ENCODE assay signal across 1 cellular context in the genomic region with DNA sequence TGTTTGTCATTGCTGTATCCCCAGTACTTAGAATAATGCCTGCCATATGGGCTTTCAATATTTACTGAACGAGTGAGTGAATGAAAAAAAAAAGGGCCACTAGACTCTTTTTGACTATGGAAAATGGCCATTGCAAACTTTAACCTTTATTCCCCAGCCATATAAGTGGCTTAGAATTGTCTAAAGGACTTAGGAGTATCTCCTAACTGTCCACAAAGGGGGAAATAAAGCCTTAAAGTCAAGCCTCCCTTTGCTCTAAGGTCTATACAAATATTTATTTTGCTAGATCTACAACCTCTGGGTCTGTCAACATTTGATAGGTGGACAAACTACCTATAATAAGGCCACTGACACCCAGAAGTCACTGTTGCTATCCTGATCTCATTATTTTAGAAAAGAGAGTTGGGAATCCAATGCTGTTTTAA.
TF ChIP-seq lines count a peak whose summit lies in the region.

No MANE protein-coding gene starts in this region.

TF ChIP-seq in HepG2, 621 proteins besides CTCF, POLR2A, EP300 and RAD21 (continued from another document and continues in another):
- TF ChIP-seq SNAI1 (CRISPR knock-in tag; IDR thresholded peaks at IDR 0.05; ENCODE audit: borderline replicate concordance) = no peak
- no peak for TF ChIP-seq ONECUT2 (CRISPR knock-in tag; IDR thresholded peaks at IDR 0.05)
- TF ChIP-seq, protein P1, sequence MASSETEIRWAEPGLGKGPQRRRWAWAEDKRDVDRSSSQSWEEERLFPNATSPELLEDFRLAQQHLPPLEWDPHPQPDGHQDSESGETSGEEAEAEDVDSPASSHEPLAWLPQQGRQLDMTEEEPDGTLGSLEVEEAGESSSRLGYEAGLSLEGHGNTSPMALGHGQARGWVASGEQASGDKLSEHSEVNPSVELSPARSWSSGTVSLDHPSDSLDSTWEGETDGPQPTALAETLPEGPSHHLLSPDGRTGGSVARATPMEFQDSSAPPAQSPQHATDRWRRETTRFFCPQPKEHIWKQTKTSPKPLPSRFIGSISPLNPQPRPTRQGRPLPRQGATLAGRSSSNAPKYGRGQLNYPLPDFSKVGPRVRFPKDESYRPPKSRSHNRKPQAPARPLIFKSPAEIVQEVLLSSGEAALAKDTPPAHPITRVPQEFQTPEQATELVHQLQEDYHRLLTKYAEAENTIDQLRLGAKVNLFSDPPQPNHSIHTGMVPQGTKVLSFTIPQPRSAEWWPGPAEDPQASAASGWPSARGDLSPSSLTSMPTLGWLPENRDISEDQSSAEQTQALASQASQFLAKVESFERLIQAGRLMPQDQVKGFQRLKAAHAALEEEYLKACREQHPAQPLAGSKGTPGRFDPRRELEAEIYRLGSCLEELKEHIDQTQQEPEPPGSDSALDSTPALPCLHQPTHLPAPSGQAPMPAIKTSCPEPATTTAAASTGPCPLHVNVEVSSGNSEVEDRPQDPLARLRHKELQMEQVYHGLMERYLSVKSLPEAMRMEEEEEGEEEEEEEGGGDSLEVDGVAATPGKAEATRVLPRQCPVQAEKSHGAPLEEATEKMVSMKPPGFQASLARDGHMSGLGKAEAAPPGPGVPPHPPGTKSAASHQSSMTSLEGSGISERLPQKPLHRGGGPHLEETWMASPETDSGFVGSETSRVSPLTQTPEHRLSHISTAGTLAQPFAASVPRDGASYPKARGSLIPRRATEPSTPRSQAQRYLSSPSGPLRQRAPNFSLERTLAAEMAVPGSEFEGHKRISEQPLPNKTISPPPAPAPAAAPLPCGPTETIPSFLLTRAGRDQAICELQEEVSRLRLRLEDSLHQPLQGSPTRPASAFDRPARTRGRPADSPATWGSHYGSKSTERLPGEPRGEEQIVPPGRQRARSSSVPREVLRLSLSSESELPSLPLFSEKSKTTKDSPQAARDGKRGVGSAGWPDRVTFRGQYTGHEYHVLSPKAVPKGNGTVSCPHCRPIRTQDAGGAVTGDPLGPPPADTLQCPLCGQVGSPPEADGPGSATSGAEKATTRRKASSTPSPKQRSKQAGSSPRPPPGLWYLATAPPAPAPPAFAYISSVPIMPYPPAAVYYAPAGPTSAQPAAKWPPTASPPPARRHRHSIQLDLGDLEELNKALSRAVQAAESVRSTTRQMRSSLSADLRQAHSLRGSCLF (CRISPR knock-in tag; IDR thresholded peaks at IDR 0.05; ENCODE audit: borderline replicate concordance) = no peak
- TF ChIP-seq ZBTB42 (CRISPR knock-in tag; IDR thresholded peaks at IDR 0.05) = no peak
- no peak for TF ChIP-seq ZNF382 (CRISPR knock-in tag; IDR thresholded peaks at IDR 0.05; ENCODE audit: borderline replicate concordance)
- TF ChIP-seq IKZF5 (CRISPR knock-in tag; IDR thresholded peaks at IDR 0.05) = no peak
- TF ChIP-seq TSC22D2 (CRISPR knock-in tag; IDR thresholded peaks at IDR 0.05; ENCODE audit: borderline replicate concordance) = no peak
- TF ChIP-seq ZNF562 (CRISPR knock-in tag; IDR thresholded peaks at IDR 0.05; ENCODE audit: borderline replicate concordance) = no peak
- TF ChIP-seq, protein P2, sequence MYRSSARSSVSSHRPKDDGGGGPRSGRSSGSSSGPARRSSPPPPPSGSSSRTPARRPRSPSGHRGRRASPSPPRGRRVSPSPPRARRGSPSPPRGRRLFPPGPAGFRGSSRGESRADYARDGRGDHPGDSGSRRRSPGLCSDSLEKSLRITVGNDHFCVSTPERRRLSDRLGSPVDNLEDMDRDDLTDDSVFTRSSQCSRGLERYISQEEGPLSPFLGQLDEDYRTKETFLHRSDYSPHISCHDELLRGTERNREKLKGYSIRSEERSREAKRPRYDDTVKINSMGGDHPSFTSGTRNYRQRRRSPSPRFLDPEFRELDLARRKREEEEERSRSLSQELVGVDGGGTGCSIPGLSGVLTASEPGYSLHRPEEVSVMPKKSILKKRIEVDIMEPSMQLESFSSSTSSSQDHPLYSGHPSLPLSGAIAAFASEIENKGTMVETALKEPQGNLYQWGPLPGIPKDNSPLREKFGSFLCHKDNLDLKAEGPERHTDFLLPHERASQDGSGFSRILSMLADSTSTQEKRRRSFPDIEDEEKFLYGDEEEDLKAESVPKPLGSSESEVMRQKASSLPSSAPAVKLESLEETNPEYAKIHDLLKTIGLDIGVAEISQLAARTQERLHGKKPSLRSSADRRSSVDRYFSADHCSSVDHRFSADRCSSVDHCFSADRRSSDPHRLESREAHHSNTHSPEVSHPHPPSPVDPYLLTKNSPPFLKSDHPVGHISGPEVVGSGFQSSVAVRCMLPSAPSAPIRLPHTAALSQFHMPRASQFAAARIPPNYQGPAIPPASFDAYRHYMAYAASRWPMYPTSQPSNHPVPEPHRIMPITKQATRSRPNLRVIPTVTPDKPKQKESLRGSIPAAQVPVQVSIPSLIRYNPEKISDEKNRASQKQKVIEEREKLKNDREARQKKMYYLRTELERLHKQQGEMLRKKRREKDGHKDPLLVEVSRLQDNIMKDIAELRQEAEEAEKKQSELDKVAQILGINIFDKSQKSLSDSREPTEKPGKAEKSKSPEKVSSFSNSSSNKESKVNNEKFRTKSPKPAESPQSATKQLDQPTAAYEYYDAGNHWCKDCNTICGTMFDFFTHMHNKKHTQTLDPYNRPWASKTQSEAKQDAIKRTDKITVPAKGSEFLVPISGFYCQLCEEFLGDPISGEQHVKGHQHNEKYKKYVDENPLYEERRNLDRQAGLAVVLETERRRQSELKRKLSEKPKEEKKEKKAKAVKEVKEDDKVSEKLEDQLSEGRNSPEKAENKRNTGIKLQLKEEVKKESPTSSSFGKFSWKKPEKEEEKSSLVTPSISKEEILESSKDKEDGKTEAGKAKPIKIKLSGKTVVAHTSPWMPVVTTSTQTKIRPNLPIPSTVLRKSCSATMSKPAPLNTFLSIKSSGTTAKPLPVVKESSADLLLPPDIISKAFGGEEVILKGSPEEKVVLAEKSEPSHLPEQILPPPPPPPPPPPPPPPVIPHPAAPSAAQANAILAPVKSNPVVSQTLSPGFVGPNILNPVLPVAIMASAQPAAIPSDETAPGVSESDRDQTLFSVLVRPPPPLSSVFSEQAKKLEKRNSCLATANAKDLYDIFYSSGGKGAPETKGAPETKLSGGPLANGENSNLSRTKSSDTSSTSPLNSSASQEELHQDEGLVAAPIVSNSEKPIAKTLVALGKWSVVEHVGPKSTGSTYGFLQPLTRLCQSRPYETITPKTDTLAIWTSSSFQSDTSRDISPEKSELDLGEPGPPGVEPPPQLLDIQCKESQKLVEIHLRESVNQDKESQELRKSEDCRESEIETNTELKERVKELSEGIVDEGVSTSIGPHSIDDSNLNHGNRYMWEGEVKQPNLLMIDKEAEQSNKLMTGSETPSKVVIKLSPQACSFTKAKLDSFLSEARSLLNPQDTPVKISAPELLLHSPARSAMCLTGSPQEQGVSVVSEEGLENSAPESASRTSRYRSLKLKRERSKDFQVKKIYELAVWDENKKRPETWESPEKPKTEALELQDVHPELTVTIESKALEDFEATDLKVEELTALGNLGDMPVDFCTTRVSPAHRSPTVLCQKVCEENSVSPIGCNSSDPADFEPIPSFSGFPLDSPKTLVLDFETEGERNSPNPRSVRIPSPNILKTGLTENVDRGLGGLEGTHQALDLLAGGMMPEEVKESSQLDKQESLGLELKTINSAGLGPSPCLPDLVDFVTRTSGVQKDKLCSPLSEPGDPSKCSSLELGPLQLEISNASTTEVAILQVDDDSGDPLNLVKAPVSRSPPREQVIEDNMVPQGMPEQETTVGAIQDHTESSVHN (CRISPR knock-in tag; IDR thresholded peaks at IDR 0.05) = no peak
- TF ChIP-seq, protein P3, sequence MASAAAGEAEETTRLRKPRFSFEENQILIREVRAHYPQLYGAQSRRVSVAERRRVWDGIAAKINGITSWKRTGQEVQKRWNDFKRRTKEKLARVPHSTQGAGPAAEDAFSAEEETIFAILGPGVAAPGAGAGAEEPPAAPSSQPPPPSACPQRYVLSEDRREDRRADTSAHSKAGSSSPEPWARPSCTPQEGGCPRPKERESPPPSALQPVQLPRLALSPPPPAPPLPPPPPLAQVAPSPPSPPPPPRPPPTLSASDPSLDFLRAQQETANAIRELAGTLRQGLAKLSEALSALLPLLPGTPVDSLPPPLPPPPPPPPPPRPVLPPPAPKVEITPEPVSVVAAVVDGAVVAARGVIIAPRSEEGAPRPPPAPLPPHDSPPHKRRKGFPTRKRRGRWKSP (CRISPR knock-in tag; IDR thresholded peaks at IDR 0.05) = 0 out of 2 replicates have a peak, but pooled peaks have one; percentile 8
- no peak for TF ChIP-seq SMARCE1 (IDR thresholded peaks at IDR 0.05; ENCODE audit: borderline replicate concordance)
- TF ChIP-seq, protein P4, sequence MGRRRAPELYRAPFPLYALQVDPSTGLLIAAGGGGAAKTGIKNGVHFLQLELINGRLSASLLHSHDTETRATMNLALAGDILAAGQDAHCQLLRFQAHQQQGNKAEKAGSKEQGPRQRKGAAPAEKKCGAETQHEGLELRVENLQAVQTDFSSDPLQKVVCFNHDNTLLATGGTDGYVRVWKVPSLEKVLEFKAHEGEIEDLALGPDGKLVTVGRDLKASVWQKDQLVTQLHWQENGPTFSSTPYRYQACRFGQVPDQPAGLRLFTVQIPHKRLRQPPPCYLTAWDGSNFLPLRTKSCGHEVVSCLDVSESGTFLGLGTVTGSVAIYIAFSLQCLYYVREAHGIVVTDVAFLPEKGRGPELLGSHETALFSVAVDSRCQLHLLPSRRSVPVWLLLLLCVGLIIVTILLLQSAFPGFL (CRISPR knock-in tag; IDR thresholded peaks at IDR 0.05) = no peak
- TF ChIP-seq GZF1 (CRISPR knock-in tag; IDR thresholded peaks at IDR 0.05) = 0 out of 2 replicates have a peak, but pooled peaks have one; percentile 24
- TF ChIP-seq ZNF652 (CRISPR knock-in tag; IDR thresholded peaks at IDR 0.05; ENCODE audit: borderline replicate concordance, low read depth) = peak; percentile 22; the same call in 1 of the 2 replicates
- peak; percentile 52 for TF ChIP-seq RARA (CRISPR knock-in tag; IDR thresholded peaks at IDR 0.05)
- no peak for TF ChIP-seq SP5 (CRISPR knock-in tag; IDR thresholded peaks at IDR 0.05; ENCODE audit: borderline replicate concordance, low read depth)
- TF ChIP-seq, protein P5, sequence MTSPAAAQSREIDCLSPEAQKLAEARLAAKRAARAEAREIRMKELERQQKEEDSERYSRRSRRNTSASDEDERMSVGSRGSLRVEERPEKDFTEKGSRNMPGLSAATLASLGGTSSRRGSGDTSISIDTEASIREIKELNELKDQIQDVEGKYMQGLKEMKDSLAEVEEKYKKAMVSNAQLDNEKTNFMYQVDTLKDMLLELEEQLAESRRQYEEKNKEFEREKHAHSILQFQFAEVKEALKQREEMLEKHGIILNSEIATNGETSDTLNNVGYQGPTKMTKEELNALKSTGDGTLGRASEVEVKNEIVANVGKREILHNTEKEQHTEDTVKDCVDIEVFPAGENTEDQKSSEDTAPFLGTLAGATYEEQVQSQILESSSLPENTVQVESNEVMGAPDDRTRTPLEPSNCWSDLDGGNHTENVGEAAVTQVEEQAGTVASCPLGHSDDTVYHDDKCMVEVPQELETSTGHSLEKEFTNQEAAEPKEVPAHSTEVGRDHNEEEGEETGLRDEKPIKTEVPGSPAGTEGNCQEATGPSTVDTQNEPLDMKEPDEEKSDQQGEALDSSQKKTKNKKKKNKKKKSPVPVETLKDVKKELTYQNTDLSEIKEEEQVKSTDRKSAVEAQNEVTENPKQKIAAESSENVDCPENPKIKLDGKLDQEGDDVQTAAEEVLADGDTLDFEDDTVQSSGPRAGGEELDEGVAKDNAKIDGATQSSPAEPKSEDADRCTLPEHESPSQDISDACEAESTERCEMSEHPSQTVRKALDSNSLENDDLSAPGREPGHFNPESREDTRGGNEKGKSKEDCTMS (CRISPR knock-in tag; conservative IDR thresholded peaks at IDR 0.05) = no peak
- TF ChIP-seq ZNF784 (CRISPR knock-in tag; IDR thresholded peaks at IDR 0.05; ENCODE audit: borderline replicate concordance) = no peak
- TF ChIP-seq NFE2L1 (CRISPR knock-in tag; IDR thresholded peaks at IDR 0.05; ENCODE audit: borderline replicate concordance) = no peak
- TF ChIP-seq, protein P6, sequence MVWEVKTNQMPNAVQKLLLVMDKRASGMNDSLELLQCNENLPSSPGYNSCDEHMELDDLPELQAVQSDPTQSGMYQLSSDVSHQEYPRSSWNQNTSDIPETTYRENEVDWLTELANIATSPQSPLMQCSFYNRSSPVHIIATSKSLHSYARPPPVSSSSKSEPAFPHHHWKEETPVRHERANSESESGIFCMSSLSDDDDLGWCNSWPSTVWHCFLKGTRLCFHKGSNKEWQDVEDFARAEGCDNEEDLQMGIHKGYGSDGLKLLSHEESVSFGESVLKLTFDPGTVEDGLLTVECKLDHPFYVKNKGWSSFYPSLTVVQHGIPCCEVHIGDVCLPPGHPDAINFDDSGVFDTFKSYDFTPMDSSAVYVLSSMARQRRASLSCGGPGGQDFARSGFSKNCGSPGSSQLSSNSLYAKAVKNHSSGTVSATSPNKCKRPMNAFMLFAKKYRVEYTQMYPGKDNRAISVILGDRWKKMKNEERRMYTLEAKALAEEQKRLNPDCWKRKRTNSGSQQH (CRISPR knock-in tag; IDR thresholded peaks at IDR 0.05; ENCODE audit: low read depth) = no peak
- no peak for TF ChIP-seq MTF2 (CRISPR knock-in tag; IDR thresholded peaks at IDR 0.05; ENCODE audit: borderline replicate concordance)
- no peak for TF ChIP-seq CAMTA2 (CRISPR knock-in tag; IDR thresholded peaks at IDR 0.05; ENCODE audit: borderline replicate concordance)
- TF ChIP-seq TP53 (CRISPR knock-in tag; conservative IDR thresholded peaks at IDR 0.05) = no peak
- no peak for TF ChIP-seq AKAP8 (CRISPR knock-in tag; IDR thresholded peaks at IDR 0.05)
- TF ChIP-seq ZNF670 (CRISPR knock-in tag; IDR thresholded peaks at IDR 0.05; ENCODE audit: borderline replicate concordance) = no peak
- TF ChIP-seq ZMYM3 (CRISPR knock-in tag; IDR thresholded peaks at IDR 0.05) = no peak
- no peak for TF ChIP-seq ZFP91 (CRISPR knock-in tag; IDR thresholded peaks at IDR 0.05; ENCODE audit: borderline replicate concordance)
- TF ChIP-seq ZNF30 (CRISPR knock-in tag; IDR thresholded peaks at IDR 0.05) = no peak
- TF ChIP-seq ZNF850 (CRISPR knock-in tag; conservative IDR thresholded peaks at IDR 0.05) = no peak
- TF ChIP-seq MIXL1 (CRISPR knock-in tag; IDR thresholded peaks at IDR 0.05) = no peak
- no peak; the same call in 1 of the 2 replicates for TF ChIP-seq RCOR2 (CRISPR knock-in tag; IDR thresholded peaks at IDR 0.05)
